Comparison of ENCODE assay signal across 10 cellular contexts in the genomic region with DNA sequence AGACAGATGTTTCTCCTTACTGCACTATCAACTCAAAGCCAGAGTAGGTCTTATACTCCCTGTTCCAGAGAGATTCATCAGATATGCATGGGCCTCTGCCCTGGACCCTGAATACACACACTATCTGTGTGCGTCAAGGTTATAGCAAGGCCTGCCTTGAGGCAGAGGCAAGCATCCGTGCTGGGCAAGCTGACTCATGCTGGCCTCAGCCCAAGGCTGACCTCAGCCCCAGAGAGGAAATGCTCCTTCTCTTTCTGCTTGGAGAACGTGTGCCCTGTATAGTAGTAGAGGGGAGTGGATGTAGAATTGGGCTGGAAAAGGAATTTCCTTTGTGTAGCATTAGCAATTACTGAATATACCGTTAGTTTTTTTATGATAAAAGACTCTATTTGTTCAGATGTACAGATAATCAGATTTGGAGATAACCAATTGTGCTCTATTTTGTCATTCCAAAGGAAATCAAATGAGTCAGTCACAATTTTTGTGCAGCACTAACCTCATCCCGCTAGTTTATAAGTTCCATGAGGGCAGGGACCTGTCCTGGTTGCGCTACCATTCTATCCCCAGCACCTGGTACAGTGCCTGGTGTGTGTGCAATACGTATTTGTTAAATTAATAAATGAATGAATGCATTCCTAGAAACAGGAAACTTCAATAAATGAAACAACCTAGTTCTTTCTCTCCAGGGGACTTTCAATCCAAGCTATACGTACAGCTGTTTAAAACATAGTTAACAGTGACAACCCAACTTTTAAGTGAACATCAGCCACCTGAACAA. TPM values are rescaled to one million over a fixed set of nuclear protein-coding genes. Genes with fewer than 3 reads are reported as not detected.
DNase-seq lines count a peak whose midpoint lies in the region; ATAC-seq, FAIRE-seq and TF ChIP-seq lines count a peak whose summit lies in the region.
"Had no signal": no experiment of that assay in that cellular context is flagged by ENCODE, and none has a peak within 500 bp of the region (broad histone marks: within the 10 kb centered on the region; RNA-seq: fewer than 3 reads in every experiment).

No MANE protein-coding gene starts in this region.

- peak in 1 of 2 experiments; percentile 16; a peak in 1 of 4 replicates for TF ChIP-seq RAD21 in K562 (CRISPR knock-in tag; conservative IDR thresholded peaks at IDR 0.05 in 1 of 2, IDR thresholded peaks at IDR 0.05 in 1 of 2)

- peak; percentile 98 for FAIRE-seq in K562 (lab: Jason Lieb, UNC)

- BruUV-seq in K562 (replicated peaks; lab: Mats Ljungman, UMichigan), result no TSS peak

- CTCF ChIA-PET in K562 (lab: Yijun Ruan, JAX; ENCODE audit: low intra/inter-chr PET ratio), result interaction anchor here (1.0 kb wide), 1 partner anchor 17 kb away, joined by 3 read pairs; no protein-coding TSS in a partner anchor

- peaks cover 9 to 27% of the 10 kb centered on the region in 2 experiments; a peak in 4 of 5 replicates for H3K4me1 ChIP-seq in K562 (replicated peaks in 1 of 2; ENCODE audit: control insufficient read depth in 2 of 2, insufficient read depth in 2 of 2, low read length in 2 of 2)

- peak; percentile 96 for DNase-seq in A172 (ENCODE audit: low spot score)
- peak; percentile 87 for DNase-seq in LHCN-M2 (ENCODE audit: low read depth)
- peak; percentile 78 to 97 (median 84) for DNase-seq in K562 (ENCODE audit: extremely low read depth in 1 of 4, low spot score in 3 of 4)
- peak in 1 of 2 donors; percentile 45 for DNase-seq in left colon
- no peak for DNase-seq in NCI-H1436 treated with DMSO at 0.1 percent for 48 hours (lab: John Stamatoyannopoulos, UW)
- DNase-seq in H7, result no peak

- H3K9me3 ChIP-seq in K562 (replicated peaks; ENCODE audit: control insufficient read depth, insufficient read depth, low read depth, low read length), result no peaks in the 10 kb centered on the region
- H3K9me3 ChIP-seq: BLaER1 treated with 17β-estradiol and CSF1 and Interleukin-3, amounts not matched to agents 10 nM and 100 nM had no signal

- H3K79me2 ChIP-seq in K562 (ENCODE audit: control insufficient read depth, insufficient read depth, low read length), result no peaks in the 10 kb centered on the region

- peak; percentile 93 for TF ChIP-seq EP300 in K562 (IDR thresholded peaks at IDR 0.05; ENCODE audit: low read length)

- TF ChIP-seq CTCF in K562 (IDR thresholded peaks at IDR 0.05 in 2 of 3, conservative IDR thresholded peaks at IDR 0.05 in 1 of 3; ENCODE audit: insufficient read depth in 2 of 3, low read depth in 1 of 3, low read length in 3 of 3), result no peak

- H3K9me1 ChIP-seq in K562 (ENCODE audit: control insufficient read depth, insufficient read depth, low read length), result no peaks in the 10 kb centered on the region

- ATAC-seq in K562, result peak; percentile 99
- ATAC-seq in left colon, result peak; percentile 40
- ATAC-seq in GM19328 (IDR thresholded peaks at IDR 0.05; ENCODE audit: unreplicated experiment), result no peak
- no peak for ATAC-seq in GM19452 (IDR thresholded peaks at IDR 0.05; ENCODE audit: unreplicated experiment)

- peak overlapping the region; percentile 53 for H3K4me2 ChIP-seq in K562 (ENCODE audit: insufficient read depth, low read length)

- in situ Hi-C loops in K562 (cut with MboI), result no loop called here

- H4K20me1 ChIP-seq in K562 (replicated peaks; ENCODE audit: control insufficient read depth, insufficient read depth, low read length), result no peaks in the 10 kb centered on the region
- H4K20me1 ChIP-seq: BLaER1 treated with 17β-estradiol and CSF1 and Interleukin-3, amounts not matched to agents 10 nM and 100 nM had no signal

- TF ChIP-seq POLR2A in K562 (conservative IDR thresholded peaks at IDR 0.05), result 0 out of 2 replicates have a peak, but pooled peaks have one; percentile 29

- H3K36me3 ChIP-seq in K562 (ENCODE audit: control insufficient read depth, insufficient read depth, low read length) (no peaks in the 10 kb centered on the region), H7 (replicated peaks; ENCODE audit: control insufficient read depth, insufficient read depth, low read length) (no peaks in the 10 kb centered on the region)
- H3K36me3 ChIP-seq: BLaER1 treated with 17β-estradiol and CSF1 and Interleukin-3, amounts not matched to agents 10 nM and 100 nM had no signal

- H3K9ac ChIP-seq in K562 (ENCODE audit: insufficient read depth in 1 of 2, low read depth in 2 of 2, low read length in 2 of 2), result peak overlapping the region in 1 of 2 experiments; percentile 42; a peak in 2 of 4 replicates
- H3K9ac ChIP-seq: BLaER1 treated with 17β-estradiol and CSF1 and Interleukin-3, amounts not matched to agents 10 nM and 100 nM had no signal

- WGBS in K562 (ENCODE audit: insufficient coverage, low coverage, missing lambda C conversion rate), result 30% methylated on average over 8 of the region's 8 CpGs

- H3K4me3 ChIP-seq in K562 (no peak overlapping the region), H7 (ENCODE audit: insufficient read depth, low read depth, low read length) (no peak overlapping the region)
- H3K4me3 ChIP-seq: BLaER1 treated with 17β-estradiol and CSF1 and Interleukin-3, amounts not matched to agents 10 nM and 100 nM; SK-N-MC had no signal

- intact Hi-C loops in K562 (cut with micrococcal nuclease) (no loop called here), left colon (cut with DNase I, micrococcal nuclease) (no loop called here)

- H3K27ac ChIP-seq in K562 (ENCODE audit: extremely low read depth, low read depth, low read length), result peak overlapping the region; percentile 83
- H3K27ac ChIP-seq: BLaER1 treated with 17β-estradiol and CSF1 and Interleukin-3, amounts not matched to agents 10 nM and 100 nM; SK-N-MC had no signal

- POLR2A ChIA-PET in K562 (lab: Yijun Ruan, JAX), result interaction anchor here (1.0 kb wide), 2 partner anchors 16 to 20 kb away, joined by 3 read pairs; no protein-coding TSS in a partner anchor

- H2AFZ ChIP-seq in K562 (ENCODE audit: low read depth, low read length), result peak overlapping the region; percentile 63

- no peaks in the 10 kb centered on the region for H3K27me3 ChIP-seq in K562 (ENCODE audit: control insufficient read depth in 2 of 2, insufficient read depth in 2 of 2, low read length in 2 of 2)
- H3K27me3 ChIP-seq in H7 (ENCODE audit: control insufficient read depth, insufficient read depth, low read length), result no peaks in the 10 kb centered on the region
- H3K27me3 ChIP-seq: BLaER1 treated with 17β-estradiol and CSF1 and Interleukin-3, amounts not matched to agents 10 nM and 100 nM had no signal

TF ChIP-seq in K562, 482 proteins besides CTCF, POLR2A, EP300 and RAD21 (continues in another document):
- TF ChIP-seq PML (IDR thresholded peaks at IDR 0.05; ENCODE audit: low read length), result peak; percentile 84
- no peak for TF ChIP-seq MTF1 (CRISPR knock-in tag; IDR thresholded peaks at IDR 0.05; ENCODE audit: borderline replicate concordance)

RNA-seq across cellular contexts. Expression of gene PAQR9, which starts 13.3 kb away (rescaled TPM):
- total RNA-seq in A172 (2014; rRNA removed; shearing (Covaris generic)), result 0.07 TPM in 1 of 2 replicates, not detected in the other
- total RNA-seq in LHCN-M2 (2014; rRNA removed) (not detected in 2 replicates), K562 (2014; rRNA removed) (0.27 and 0.29 TPM in 2 replicates), K562 (2014; rRNA removed; fragmentation: Illumina TruSeq; extraction: Trizol) (0.07 and 0.16 TPM in 2 replicates), K562 (2015; rRNA removed; fragmentation: Illumina TruSeq; extraction: Trizol) (0.04 TPM in 1 of 2 replicates, not detected in the other), K562 (2021) (0.40 and 0.58 TPM in 2 replicates), left colon (not detected)
- polyA plus RNA-seq in LHCN-M2 (2012), result not detected
- total RNA-seq in K562 (2011; cell fraction: chromatin; rRNA removed; ENCODE audit: low replicate concordance), result 0.53 and 1.0 TPM in 2 replicates
- total RNA-seq in K562 (2011; cell fraction: nucleolus; rRNA removed), result 1.4 and 2.0 TPM in 2 replicates
- total RNA-seq in K562 (2011; cell fraction: nucleoplasm; rRNA removed), result 0.92 and 1.8 TPM in 2 replicates
- polyA plus RNA-seq in K562 (2011; rRNA removed) (0.12 and 0.39 TPM in 2 replicates), K562 (2014; fragmentation: Illumina TruSeq; extraction: Trizol) (0.21 and 0.22 TPM in 2 replicates), K562 (2014; fragmentation: Nextera tagmentation; extraction: Ambion mirVana) (under 1 TPM; 0.08 to 0.13 TPM), K562 (2014; rRNA removed) (0.33 and 0.47 TPM in 2 replicates)
- 0.12 and 1.3 TPM in 2 replicates for polyA plus RNA-seq in K562 (2011; cell fraction: cytosol; rRNA removed)
- 0.20 and 1.0 TPM in 2 replicates for polyA plus RNA-seq in K562 (2011; cell fraction: nucleus; rRNA removed)
- 0.11 and 0.31 TPM in 2 replicates for polyA plus RNA-seq in K562 (2012)
- 0.18 and 0.39 TPM in 2 replicates for polyA minus RNA-seq in K562 (2011; rRNA and poly(A)+ RNA removed)
- not detected in 2 replicates for polyA minus RNA-seq in K562 (2011; cell fraction: cytosol; rRNA and poly(A)+ RNA removed)
- polyA minus RNA-seq in K562 (2011; cell fraction: nucleus; rRNA and poly(A)+ RNA removed), result 0.27 and 0.56 TPM in 2 replicates
- total RNA-seq in H7 (2014; rRNA removed; shearing (Covaris generic)), result 0.21 and 0.63 TPM in 2 replicates

RNA-seq across cellular contexts. Expression of gene U2SURP, which starts 24.6 kb away (rescaled TPM):
- 111 and 165 TPM in 2 replicates for total RNA-seq in A172 (2014; rRNA removed; shearing (Covaris generic))
- 61.5 and 63.9 TPM in 2 replicates for total RNA-seq in LHCN-M2 (2014; rRNA removed)
- polyA plus RNA-seq in LHCN-M2 (2012), result 16.6 TPM
- total RNA-seq in K562 (2011; cell fraction: chromatin; rRNA removed; ENCODE audit: low replicate concordance), result 224 and 739 TPM in 2 replicates
- total RNA-seq in K562 (2011; cell fraction: nucleolus; rRNA removed), result 79.4 and 92.0 TPM in 2 replicates
- 184 and 255 TPM in 2 replicates for total RNA-seq in K562 (2011; cell fraction: nucleoplasm; rRNA removed)
- 116 and 128 TPM in 2 replicates for total RNA-seq in K562 (2014; rRNA removed)
- total RNA-seq in K562 (2014; rRNA removed; fragmentation: Illumina TruSeq; extraction: Trizol), result 280 and 375 TPM in 2 replicates
- 193 and 205 TPM in 2 replicates for total RNA-seq in K562 (2015; rRNA removed; fragmentation: Illumina TruSeq; extraction: Trizol)
- 198 and 199 TPM in 2 replicates for total RNA-seq in K562 (2021)
- polyA plus RNA-seq in K562 (2011; rRNA removed), result 108 and 140 TPM in 2 replicates
- polyA plus RNA-seq in K562 (2011; cell fraction: cytosol; rRNA removed), result 8.8 and 22.2 TPM in 2 replicates
- polyA plus RNA-seq in K562 (2011; cell fraction: nucleus; rRNA removed), result 182 and 207 TPM in 2 replicates
- 66.4 and 103 TPM in 2 replicates for polyA plus RNA-seq in K562 (2012)
- polyA plus RNA-seq in K562 (2014; fragmentation: Illumina TruSeq; extraction: Trizol), result 174 and 178 TPM in 2 replicates
- 100 to 1,000 TPM; 191 to 322 TPM for polyA plus RNA-seq in K562 (2014; fragmentation: Nextera tagmentation; extraction: Ambion mirVana)
- 97.8 and 140 TPM in 2 replicates for polyA plus RNA-seq in K562 (2014; rRNA removed)
- 269 and 309 TPM in 2 replicates for polyA minus RNA-seq in K562 (2011; rRNA and poly(A)+ RNA removed)
- polyA minus RNA-seq in K562 (2011; cell fraction: cytosol; rRNA and poly(A)+ RNA removed), result 56.3 and 70.0 TPM in 2 replicates
- 193 and 346 TPM in 2 replicates for polyA minus RNA-seq in K562 (2011; cell fraction: nucleus; rRNA and poly(A)+ RNA removed)
- 10 to 100 TPM; 55.1 to 69.1 TPM for total RNA-seq in left colon
- 110 and 139 TPM in 2 replicates for total RNA-seq in H7 (2014; rRNA removed; shearing (Covaris generic))

Comparison
In these comparisons a context has a peak if more than half of its experiments do, and no peak if none do; other contexts are left out.
1. DNase-seq: peak in A172 (single experiment), LHCN-M2 (single experiment) and K562 (4 of 4); none in NCI-H1436 treated with DMSO at 0.1 percent for 48 hours (single experiment) and H7 (single experiment).
2. ATAC-seq: peak in K562 (single experiment) and left colon (single experiment); none in GM19328 (single experiment) and GM19452 (single experiment).